ENCODE assay signal across 14 cellular contexts in genomic region chr17:49076575-49077384, GRCh38. TPM values are rescaled to one million over a fixed set of nuclear protein-coding genes. Genes with fewer than 3 reads are reported as not detected.
DNase-seq lines count a peak whose midpoint lies in the region; ATAC-seq lines count a peak whose summit lies in the region.
"Had no signal": no experiment of that assay in that cellular context is flagged by ENCODE, and none has a peak within 500 bp of the region (broad histone marks: within the 10 kb centered on the region; RNA-seq: fewer than 3 reads in every experiment).

No MANE protein-coding gene starts in this region.

- H3K27me3 Mint-ChIP-seq in activated naive CD4-positive, alpha-beta T cell treated with anti-CD3 and anti-CD28 coated beads, Interleukin-2, amount 10 ng/mL, durations not matched to agents 7 days and 5 days, result peaks cover 37% of the 10 kb centered on the region

- ATAC-seq in left cardiac atrium (no peak), Right ventricle myocardium inferior (no peak), HG03439 (IDR thresholded peaks at IDR 0.05; ENCODE audit: unreplicated experiment) (no peak), GM18520 (IDR thresholded peaks at IDR 0.05; ENCODE audit: unreplicated experiment) (no peak)

- no peaks in the 10 kb centered on the region for H3K36me3 Mint-ChIP-seq in activated naive CD4-positive, alpha-beta T cell treated with anti-CD3 and anti-CD28 coated beads, Interleukin-2, amount 10 ng/mL, durations not matched to agents 7 days and 5 days
- H3K36me3 Mint-ChIP-seq: activated naive CD8-positive, alpha-beta T cell treated with anti-CD3 and anti-CD28 coated beads for 36 hours had no signal

- no peaks in the 10 kb centered on the region for H3K9me3 Mint-ChIP-seq in activated naive CD4-positive, alpha-beta T cell treated with anti-CD3 and anti-CD28 coated beads, Interleukin-2, amount 10 ng/mL, durations not matched to agents 7 days and 5 days
- H3K9me3 Mint-ChIP-seq: activated naive CD8-positive, alpha-beta T cell treated with anti-CD3 and anti-CD28 coated beads for 36 hours had no signal

- no peak overlapping the region for H3K27ac Mint-ChIP-seq in activated naive CD4-positive, alpha-beta T cell treated with anti-CD3 and anti-CD28 coated beads, Interleukin-2, amount 10 ng/mL, durations not matched to agents 7 days and 5 days
- H3K27ac Mint-ChIP-seq: activated naive CD8-positive, alpha-beta T cell treated with anti-CD3 and anti-CD28 coated beads for 36 hours had no signal

- no peak overlapping the region for H3K4me3 Mint-ChIP-seq in activated naive CD4-positive, alpha-beta T cell treated with anti-CD3 and anti-CD28 coated beads, Interleukin-2, amount 10 ng/mL, durations not matched to agents 7 days and 5 days
- H3K4me3 Mint-ChIP-seq: activated naive CD8-positive, alpha-beta T cell treated with anti-CD3 and anti-CD28 coated beads for 36 hours had no signal

- DNase-seq in left cardiac atrium (peak; percentile 23), Right ventricle myocardium inferior (ENCODE audit: missing footprints) (no peak), T1000 (lab: John Stamatoyannopoulos, UW) (peak; percentile 36), fibroblast of peridontal ligament (ENCODE audit: extremely low read depth) (peak; percentile 88), stromal cell of bone marrow (ENCODE audit: low read depth) (peak; percentile 88)
- DNase-seq in activated naive CD4-positive, alpha-beta T cell treated with anti-CD3 and anti-CD28 coated beads, Interleukin-2, amount 10 ng/mL, durations not matched to agents 7 days and 5 days, result no peak
- DNase-seq: activated naive CD8-positive, alpha-beta T cell treated with anti-CD3 and anti-CD28 coated beads for 36 hours; NCI-H1105 treated with DMSO at 0.1 percent for 48 hours; NCI-H524 treated with DMSO at 0.1 percent for 48 hours; Right ventricle myocardium superior had no signal

- CTCF ChIA-PET in activated naive CD4-positive, alpha-beta T cell treated with anti-CD3 and anti-CD28 coated beads, Interleukin-2, amount 10 ng/mL, durations not matched to agents 7 days and 5 days (lab: Charles Lee), result no interaction called here

- intact Hi-C loops in left cardiac atrium (cut with DNase I) (no loop called here), Right ventricle myocardium inferior (cut with DNase I) (no loop called here)

- no peaks in the 10 kb centered on the region for H3K4me1 Mint-ChIP-seq in activated naive CD4-positive, alpha-beta T cell treated with anti-CD3 and anti-CD28 coated beads, Interleukin-2, amount 10 ng/mL, durations not matched to agents 7 days and 5 days
- H3K4me1 Mint-ChIP-seq: activated naive CD8-positive, alpha-beta T cell treated with anti-CD3 and anti-CD28 coated beads for 36 hours had no signal

RNA-seq across cellular contexts. Expression of gene B4GALNT2, which starts 55.8 kb away (rescaled TPM):
- under 1 TPM in 1 of 2 donors, not detected in 1; 0.03 TPM for total RNA-seq in left cardiac atrium
- total RNA-seq in Right ventricle myocardium inferior, result not detected
- total RNA-seq: A673; activated naive CD8-positive, alpha-beta T cell treated with anti-CD3 and anti-CD28 coated beads for 36 hours; Right ventricle myocardium superior; urinary bladder had no signal

Comparison
In these comparisons a context has a peak if more than half of its experiments do, and no peak if none do; other contexts are left out.
1. DNase-seq: peak in left cardiac atrium (single experiment), T1000 (single experiment), fibroblast of peridontal ligament (single experiment) and stromal cell of bone marrow (single experiment); none in Right ventricle myocardium inferior (single experiment) and activated naive CD4-positive, alpha-beta T cell treated with anti-CD3 and anti-CD28 coated beads, Interleukin-2, amount 10 ng/mL, durations not matched to agents 7 days and 5 days (single experiment).